23 cellular contexts compared by ENCODE assay signal in the genomic region with DNA sequence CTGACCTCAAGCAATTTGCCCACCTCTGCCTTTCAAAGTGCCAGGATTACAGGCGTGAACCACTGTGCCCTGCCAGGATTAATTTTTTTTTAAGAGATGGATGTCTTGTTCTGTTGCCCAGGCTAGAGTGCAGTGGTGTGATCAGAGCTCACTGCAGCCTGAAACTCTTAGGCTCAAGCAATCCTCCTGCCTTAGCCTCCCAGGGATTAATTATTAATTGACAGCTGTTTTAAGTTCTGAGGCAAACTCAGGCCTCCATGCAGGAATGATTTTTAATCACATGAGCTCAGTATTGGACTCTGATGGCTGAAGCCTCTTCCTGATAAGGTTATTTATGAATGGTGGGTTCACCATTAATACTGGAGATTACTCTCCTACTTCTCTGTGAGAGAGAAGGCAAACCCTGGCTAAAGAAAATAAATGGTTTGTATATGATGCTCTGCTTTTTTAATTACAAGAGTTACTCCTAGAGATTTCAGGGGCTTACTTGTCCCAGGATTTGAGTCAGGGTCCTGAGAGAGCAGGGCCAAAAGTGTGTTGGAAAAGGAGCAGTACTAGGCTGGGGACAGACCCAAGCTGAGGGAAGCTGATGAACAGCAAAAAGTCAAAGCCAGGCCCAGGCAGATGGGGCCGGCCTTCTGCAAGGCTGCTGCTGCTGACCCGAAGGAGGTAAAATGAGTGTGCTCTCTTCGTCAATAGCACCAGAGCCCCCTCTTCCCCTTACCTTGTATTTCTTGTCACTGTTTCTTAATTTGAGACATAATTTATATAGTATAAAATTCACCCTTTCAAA. TPM values are rescaled to one million over a fixed set of nuclear protein-coding genes. Genes with fewer than 3 reads are reported as not detected.
DNase-seq lines count a peak whose midpoint lies in the region; ATAC-seq and TF ChIP-seq lines count a peak whose summit lies in the region.
"Had no signal": no experiment of that assay in that cellular context is flagged by ENCODE, and none has a peak within 500 bp of the region (broad histone marks: within the 10 kb centered on the region; RNA-seq: fewer than 3 reads in every experiment).

No MANE protein-coding gene starts in this region.

- no peak for TF ChIP-seq RAD21 in SK-N-SH (IDR thresholded peaks at IDR 0.05; ENCODE audit: low read length)

- H3K4me3 ChIP-seq in SK-N-SH (ENCODE audit: low read depth in 2 of 2, low read length in 1 of 2) (no peak overlapping the region), smooth muscle cell (no peak overlapping the region), coronary artery (no peak overlapping the region)
- H3K4me3 ChIP-seq: GM12878, MG63, Peyer's patch, SK-N-MC had no signal

- H3F3A ChIP-seq in SK-N-SH (replicated peaks; ENCODE audit: insufficient read depth) = peaks cover 10% of the 10 kb centered on the region
- no peaks in the 10 kb centered on the region for H3F3A ChIP-seq in smooth muscle cell (ENCODE audit: low read depth)

- DNase-seq in SK-N-SH (no peak), NCI-H82 treated with DMSO at 0.1 percent for 48 hours (lab: John Stamatoyannopoulos, UW; ENCODE audit: unreplicated experiment) (peak; percentile 8), glomerular visceral epithelial cell (ENCODE audit: extremely low spot score) (peak; percentile 57), smooth muscle cell (lab: John Stamatoyannopoulos, UW; ENCODE audit: unreplicated experiment) (no peak), coronary artery (ENCODE audit: low spot score) (no peak)
- DNase-seq: CD4-positive, alpha-beta T cell; DMS53; Kasumi-1; MG63; NCI-H1048; NCI-H1436; NCI-H2029; NCI-H2171; NCI-H526 treated with DMSO at 0.1 percent for 48 hours; Peyer's patch; Right ventricle myocardium superior had no signal

- no peaks in the 10 kb centered on the region for H3K79me2 ChIP-seq in SK-N-SH (ENCODE audit: insufficient read depth)
- no peaks in the 10 kb centered on the region for H3K79me2 ChIP-seq in smooth muscle cell (ENCODE audit: low read depth)

- H3K27me3 ChIP-seq in SK-N-SH (ENCODE audit: insufficient read depth) (no peaks in the 10 kb centered on the region), smooth muscle cell (ENCODE audit: low read depth) (no peaks in the 10 kb centered on the region)
- H3K27me3 ChIP-seq: MG63, Peyer's patch had no signal

- H3K36me3 ChIP-seq in SK-N-SH (replicated peaks in 1 of 2; ENCODE audit: control insufficient read depth in 1 of 2, insufficient read depth in 2 of 2, low read length in 1 of 2) (no peaks in the 10 kb centered on the region), smooth muscle cell (ENCODE audit: low read depth) (no peaks in the 10 kb centered on the region)
- H3K36me3 ChIP-seq: MG63, Peyer's patch had no signal

- H3K27ac ChIP-seq in SK-N-SH (ENCODE audit: low read depth in 2 of 2, low read length in 1 of 2) = peak overlapping the region in 1 of 2 experiments; percentile 63; a peak in 2 of 4 replicates
- H3K27ac ChIP-seq in smooth muscle cell (ENCODE audit: low read depth) = peak overlapping the region; percentile 81
- H3K27ac ChIP-seq in coronary artery = no peak overlapping the region
- H3K27ac ChIP-seq: 22Rv1, HL-60, Peyer's patch, SK-N-MC had no signal

- H3K4me1 ChIP-seq in SK-N-SH (ENCODE audit: control insufficient read depth in 1 of 2, insufficient read depth in 2 of 2, low read depth in 1 of 2, low read length in 1 of 2) (peaks cover 0 to 7% of the 10 kb centered on the region in 2 experiments; a peak in 3 of 4 replicates), smooth muscle cell (ENCODE audit: low read depth) (no peaks in the 10 kb centered on the region)
- H3K4me1 ChIP-seq: Peyer's patch had no signal

- WGBS in SK-N-SH (ENCODE audit: low lambda C conversion rate) = 82% methylated on average over 4 of the region's 4 CpGs
- WGBS in smooth muscle cell (ENCODE audit: low lambda C conversion rate) = 92% methylated on average over 4 of the region's 4 CpGs

- H3K9me2 ChIP-seq in SK-N-SH = no peaks in the 10 kb centered on the region

- no peak overlapping the region for H3K9ac ChIP-seq in SK-N-SH
- H3K9ac ChIP-seq in smooth muscle cell (ENCODE audit: low read depth) = peak overlapping the region; percentile 53

- ATAC-seq in SK-N-SH treated with all-trans-retinoic acid at 6 μM for 48 hours (peak; percentile 62; the same call in 2 of the 3 replicates), HG03097 (IDR thresholded peaks at IDR 0.05; ENCODE audit: low FRiP score, unreplicated experiment) (no peak), HG03432 (IDR thresholded peaks at IDR 0.05; ENCODE audit: unreplicated experiment) (no peak)
- ATAC-seq: GM12878 had no signal

- CTCF ChIA-PET in SK-N-SH (lab: Yijun Ruan, JAX) = interaction anchor here (1.5 to 1.9 kb wide), 2 partner anchors 9 to 12 kb away, joined by 4 to 5 read pairs; no protein-coding TSS in a partner anchor

- H3K9me3 ChIP-seq in SK-N-SH = no peaks in the 10 kb centered on the region
- no peaks in the 10 kb centered on the region for H3K9me3 ChIP-seq in smooth muscle cell (replicated peaks; ENCODE audit: low read depth)
- H3K9me3 ChIP-seq: MG63, Peyer's patch had no signal

- H4K20me1 ChIP-seq in SK-N-SH (ENCODE audit: insufficient read depth) (no peaks in the 10 kb centered on the region), smooth muscle cell (ENCODE audit: low read depth) (no peaks in the 10 kb centered on the region)

- POLR2A ChIA-PET in SK-N-SH (lab: Yijun Ruan, JAX) = interaction anchor here (1.2 kb wide), 1 partner anchor 40 kb away, joined by 4 read pairs; no protein-coding TSS in a partner anchor

- no peak overlapping the region for H3K4me2 ChIP-seq in SK-N-SH
- peak overlapping the region; percentile 59 for H3K4me2 ChIP-seq in smooth muscle cell

- H2AFZ ChIP-seq in SK-N-SH (ENCODE audit: low read depth) (no peak overlapping the region; the same call in 1 of the 2 replicates), smooth muscle cell (ENCODE audit: low read depth) (peak overlapping the region; percentile 37)

- no peak for TF ChIP-seq EP300 in SK-N-SH (IDR thresholded peaks at IDR 0.05; ENCODE audit: borderline replicate concordance in 1 of 2, low read depth in 1 of 2, low read length in 1 of 2)

- TF ChIP-seq CTCF in SK-N-SH (IDR thresholded peaks at IDR 0.05) = no peak
- no peak for TF ChIP-seq CTCF in smooth muscle cell (IDR thresholded peaks at IDR 0.05; ENCODE audit: borderline replicate concordance, insufficient read depth, poor library complexity, severe bottlenecking)
- no peak for TF ChIP-seq CTCF in coronary artery (IDR thresholded peaks at IDR 0.05)

TF ChIP-seq in SK-N-SH treated with all-trans-retinoic acid at 6 μM for 48 hours, 23 proteins besides CTCF, POLR2A, EP300 and RAD21:
- TF ChIP-seq ZNF8 (CRISPR knock-in tag; IDR thresholded peaks at IDR 0.05) (no peak), ZFP3 (CRISPR knock-in tag; IDR thresholded peaks at IDR 0.05) (no peak)
TF ChIP-seq in SK-N-SH treated with all-trans-retinoic acid at 6 μM for 48 hours: peak in this region for 0.

TF ChIP-seq in SK-N-SH, 30 proteins besides CTCF, POLR2A, EP300 and RAD21:
- TF ChIP-seq TEAD4 (IDR thresholded peaks at IDR 0.05; ENCODE audit: borderline replicate concordance, insufficient read depth) (no peak), MXI1 (IDR thresholded peaks at IDR 0.05; ENCODE audit: low read depth, low read length) (no peak), FOXJ3 (CRISPR knock-in tag; IDR thresholded peaks at IDR 0.05) (no peak), MEF2A (IDR thresholded peaks at IDR 0.05; ENCODE audit: borderline replicate concordance, low read depth) (no peak), TCF12 (IDR thresholded peaks at IDR 0.05) (no peak)

RNA-seq across cellular contexts. Expression of a gene that starts 56.9 kb away (rescaled TPM):
- polyA plus RNA-seq in SK-N-SH (2012; rRNA removed) = 38.7 and 52.4 TPM in 2 replicates
- polyA plus RNA-seq in SK-N-SH (2012; cell fraction: cytosol; rRNA removed) = 26.0 and 37.9 TPM in 2 replicates
- polyA plus RNA-seq in SK-N-SH (2012; cell fraction: nucleus; rRNA removed) = 61.9 and 84.2 TPM in 2 replicates
- total RNA-seq in smooth muscle cell = 1.2 and 2.7 TPM in 2 replicates
- polyA plus RNA-seq in smooth muscle cell = 0.39 and 1.1 TPM in 2 replicates

Comparison
In these comparisons a context has a peak if more than half of its experiments do, and no peak if none do; other contexts are left out.
1. DNase-seq: peak in NCI-H82 treated with DMSO at 0.1 percent for 48 hours (single experiment) and glomerular visceral epithelial cell (single experiment); none in SK-N-SH (single experiment), smooth muscle cell (single experiment) and coronary artery (single experiment).
2. RNA of a gene that starts 56.9 kb away (polyA plus RNA-seq): 26.0 to 84.2 TPM in SK-N-SH; 0.39 to 1.1 TPM in smooth muscle cell; every median in the first group is over 10 times any median in the second.